ENCODE assay signal across 1 cellular context in the genomic region with DNA sequence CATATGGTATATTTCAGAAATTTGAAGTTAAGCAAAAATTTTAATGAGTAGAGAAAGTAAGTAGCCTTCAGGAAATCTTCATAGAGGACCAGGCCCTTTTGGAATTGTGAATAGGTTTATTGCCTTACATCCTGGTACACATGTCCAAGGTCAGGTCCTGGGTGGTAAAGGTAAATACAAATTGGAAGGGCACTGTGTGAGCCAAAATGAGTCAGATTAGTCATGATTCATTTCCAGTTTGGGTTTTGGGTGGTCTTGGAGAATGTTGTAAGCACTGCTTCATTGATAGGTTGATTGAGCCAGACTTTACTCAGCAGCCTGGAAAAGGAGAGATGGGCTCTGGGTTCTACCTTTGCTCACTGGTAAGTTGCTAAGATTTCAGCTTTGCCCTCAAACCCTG.
TF ChIP-seq lines count a peak whose summit lies in the region.

No MANE protein-coding gene starts in this region.

TF ChIP-seq in GM23338, 12 proteins besides CTCF, POLR2A, EP300 and RAD21:
- TF ChIP-seq, protein P1, sequence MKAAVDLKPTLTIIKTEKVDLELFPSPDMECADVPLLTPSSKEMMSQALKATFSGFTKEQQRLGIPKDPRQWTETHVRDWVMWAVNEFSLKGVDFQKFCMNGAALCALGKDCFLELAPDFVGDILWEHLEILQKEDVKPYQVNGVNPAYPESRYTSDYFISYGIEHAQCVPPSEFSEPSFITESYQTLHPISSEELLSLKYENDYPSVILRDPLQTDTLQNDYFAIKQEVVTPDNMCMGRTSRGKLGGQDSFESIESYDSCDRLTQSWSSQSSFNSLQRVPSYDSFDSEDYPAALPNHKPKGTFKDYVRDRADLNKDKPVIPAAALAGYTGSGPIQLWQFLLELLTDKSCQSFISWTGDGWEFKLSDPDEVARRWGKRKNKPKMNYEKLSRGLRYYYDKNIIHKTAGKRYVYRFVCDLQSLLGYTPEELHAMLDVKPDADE (IDR thresholded peaks at IDR 0.05): no peak
- TF ChIP-seq CREB1 (CRISPR knock-in tag; IDR thresholded peaks at IDR 0.05; ENCODE audit: low read depth) (no peak), ZNF114 (CRISPR knock-in tag; IDR thresholded peaks at IDR 0.05) (no peak), STAT1 (IDR thresholded peaks at IDR 0.05; ENCODE audit: unreplicated experiment) (no peak), NANOG (IDR thresholded peaks at IDR 0.05; ENCODE audit: borderline replicate concordance) (no peak), EZH2 (IDR thresholded peaks at IDR 0.05; ENCODE audit: low read depth, unreplicated experiment) (no peak)
- TF ChIP-seq, protein P2, sequence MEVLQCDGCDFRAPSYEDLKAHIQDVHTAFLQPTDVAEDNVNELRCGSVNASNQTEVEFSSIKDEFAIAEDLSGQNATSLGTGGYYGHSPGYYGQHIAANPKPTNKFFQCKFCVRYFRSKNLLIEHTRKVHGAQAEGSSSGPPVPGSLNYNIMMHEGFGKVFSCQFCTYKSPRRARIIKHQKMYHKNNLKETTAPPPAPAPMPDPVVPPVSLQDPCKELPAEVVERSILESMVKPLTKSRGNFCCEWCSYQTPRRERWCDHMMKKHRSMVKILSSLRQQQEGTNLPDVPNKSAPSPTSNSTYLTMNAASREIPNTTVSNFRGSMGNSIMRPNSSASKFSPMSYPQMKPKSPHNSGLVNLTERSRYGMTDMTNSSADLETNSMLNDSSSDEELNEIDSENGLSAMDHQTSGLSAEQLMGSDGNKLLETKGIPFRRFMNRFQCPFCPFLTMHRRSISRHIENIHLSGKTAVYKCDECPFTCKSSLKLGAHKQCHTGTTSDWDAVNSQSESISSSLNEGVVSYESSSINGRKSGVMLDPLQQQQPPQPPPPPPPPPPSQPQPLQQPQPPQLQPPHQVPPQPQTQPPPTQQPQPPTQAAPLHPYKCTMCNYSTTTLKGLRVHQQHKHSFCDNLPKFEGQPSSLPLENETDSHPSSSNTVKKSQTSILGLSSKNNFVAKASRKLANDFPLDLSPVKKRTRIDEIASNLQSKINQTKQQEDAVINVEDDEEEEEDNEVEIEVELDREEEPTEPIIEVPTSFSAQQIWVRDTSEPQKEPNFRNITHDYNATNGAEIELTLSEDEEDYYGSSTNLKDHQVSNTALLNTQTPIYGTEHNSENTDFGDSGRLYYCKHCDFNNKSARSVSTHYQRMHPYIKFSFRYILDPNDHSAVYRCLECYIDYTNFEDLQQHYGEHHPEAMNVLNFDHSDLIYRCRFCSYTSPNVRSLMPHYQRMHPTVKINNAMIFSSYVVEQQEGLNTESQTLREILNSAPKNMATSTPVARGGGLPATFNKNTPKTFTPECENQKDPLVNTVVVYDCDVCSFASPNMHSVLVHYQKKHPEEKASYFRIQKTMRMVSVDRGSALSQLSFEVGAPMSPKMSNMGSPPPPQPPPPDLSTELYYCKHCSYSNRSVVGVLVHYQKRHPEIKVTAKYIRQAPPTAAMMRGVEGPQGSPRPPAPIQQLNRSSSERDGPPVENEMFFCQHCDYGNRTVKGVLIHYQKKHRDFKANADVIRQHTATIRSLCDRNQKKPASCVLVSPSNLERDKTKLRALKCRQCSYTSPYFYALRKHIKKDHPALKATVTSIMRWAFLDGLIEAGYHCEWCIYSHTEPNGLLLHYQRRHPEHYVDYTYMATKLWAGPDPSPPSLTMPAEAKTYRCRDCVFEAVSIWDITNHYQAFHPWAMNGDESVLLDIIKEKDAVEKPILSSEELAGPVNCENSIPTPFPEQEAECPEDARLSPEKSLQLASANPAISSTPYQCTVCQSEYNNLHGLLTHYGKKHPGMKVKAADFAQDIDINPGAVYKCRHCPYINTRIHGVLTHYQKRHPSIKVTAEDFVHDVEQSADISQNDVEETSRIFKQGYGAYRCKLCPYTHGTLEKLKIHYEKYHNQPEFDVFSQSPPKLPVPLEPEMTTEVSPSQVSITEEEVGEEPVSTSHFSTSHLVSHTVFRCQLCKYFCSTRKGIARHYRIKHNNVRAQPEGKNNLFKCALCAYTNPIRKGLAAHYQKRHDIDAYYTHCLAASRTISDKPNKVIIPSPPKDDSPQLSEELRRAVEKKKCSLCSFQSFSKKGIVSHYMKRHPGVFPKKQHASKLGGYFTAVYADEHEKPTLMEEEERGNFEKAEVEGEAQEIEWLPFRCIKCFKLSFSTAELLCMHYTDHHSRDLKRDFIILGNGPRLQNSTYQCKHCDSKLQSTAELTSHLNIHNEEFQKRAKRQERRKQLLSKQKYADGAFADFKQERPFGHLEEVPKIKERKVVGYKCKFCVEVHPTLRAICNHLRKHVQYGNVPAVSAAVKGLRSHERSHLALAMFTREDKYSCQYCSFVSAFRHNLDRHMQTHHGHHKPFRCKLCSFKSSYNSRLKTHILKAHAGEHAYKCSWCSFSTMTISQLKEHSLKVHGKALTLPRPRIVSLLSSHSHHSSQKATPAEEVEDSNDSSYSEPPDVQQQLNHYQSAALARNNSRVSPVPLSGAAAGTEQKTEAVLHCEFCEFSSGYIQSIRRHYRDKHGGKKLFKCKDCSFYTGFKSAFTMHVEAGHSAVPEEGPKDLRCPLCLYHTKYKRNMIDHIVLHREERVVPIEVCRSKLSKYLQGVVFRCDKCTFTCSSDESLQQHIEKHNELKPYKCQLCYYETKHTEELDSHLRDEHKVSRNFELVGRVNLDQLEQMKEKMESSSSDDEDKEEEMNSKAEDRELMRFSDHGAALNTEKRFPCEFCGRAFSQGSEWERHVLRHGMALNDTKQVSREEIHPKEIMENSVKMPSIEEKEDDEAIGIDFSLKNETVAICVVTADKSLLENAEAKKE (CRISPR knock-in tag; IDR thresholded peaks at IDR 0.05): no peak
- TF ChIP-seq, protein P3, sequence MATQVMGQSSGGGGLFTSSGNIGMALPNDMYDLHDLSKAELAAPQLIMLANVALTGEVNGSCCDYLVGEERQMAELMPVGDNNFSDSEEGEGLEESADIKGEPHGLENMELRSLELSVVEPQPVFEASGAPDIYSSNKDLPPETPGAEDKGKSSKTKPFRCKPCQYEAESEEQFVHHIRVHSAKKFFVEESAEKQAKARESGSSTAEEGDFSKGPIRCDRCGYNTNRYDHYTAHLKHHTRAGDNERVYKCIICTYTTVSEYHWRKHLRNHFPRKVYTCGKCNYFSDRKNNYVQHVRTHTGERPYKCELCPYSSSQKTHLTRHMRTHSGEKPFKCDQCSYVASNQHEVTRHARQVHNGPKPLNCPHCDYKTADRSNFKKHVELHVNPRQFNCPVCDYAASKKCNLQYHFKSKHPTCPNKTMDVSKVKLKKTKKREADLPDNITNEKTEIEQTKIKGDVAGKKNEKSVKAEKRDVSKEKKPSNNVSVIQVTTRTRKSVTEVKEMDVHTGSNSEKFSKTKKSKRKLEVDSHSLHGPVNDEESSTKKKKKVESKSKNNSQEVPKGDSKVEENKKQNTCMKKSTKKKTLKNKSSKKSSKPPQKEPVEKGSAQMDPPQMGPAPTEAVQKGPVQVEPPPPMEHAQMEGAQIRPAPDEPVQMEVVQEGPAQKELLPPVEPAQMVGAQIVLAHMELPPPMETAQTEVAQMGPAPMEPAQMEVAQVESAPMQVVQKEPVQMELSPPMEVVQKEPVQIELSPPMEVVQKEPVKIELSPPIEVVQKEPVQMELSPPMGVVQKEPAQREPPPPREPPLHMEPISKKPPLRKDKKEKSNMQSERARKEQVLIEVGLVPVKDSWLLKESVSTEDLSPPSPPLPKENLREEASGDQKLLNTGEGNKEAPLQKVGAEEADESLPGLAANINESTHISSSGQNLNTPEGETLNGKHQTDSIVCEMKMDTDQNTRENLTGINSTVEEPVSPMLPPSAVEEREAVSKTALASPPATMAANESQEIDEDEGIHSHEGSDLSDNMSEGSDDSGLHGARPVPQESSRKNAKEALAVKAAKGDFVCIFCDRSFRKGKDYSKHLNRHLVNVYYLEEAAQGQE (IDR thresholded peaks at IDR 0.05; ENCODE audit: unreplicated experiment): no peak
